Comparison of ENCODE assay signal across 19 cellular contexts in the genomic region with DNA sequence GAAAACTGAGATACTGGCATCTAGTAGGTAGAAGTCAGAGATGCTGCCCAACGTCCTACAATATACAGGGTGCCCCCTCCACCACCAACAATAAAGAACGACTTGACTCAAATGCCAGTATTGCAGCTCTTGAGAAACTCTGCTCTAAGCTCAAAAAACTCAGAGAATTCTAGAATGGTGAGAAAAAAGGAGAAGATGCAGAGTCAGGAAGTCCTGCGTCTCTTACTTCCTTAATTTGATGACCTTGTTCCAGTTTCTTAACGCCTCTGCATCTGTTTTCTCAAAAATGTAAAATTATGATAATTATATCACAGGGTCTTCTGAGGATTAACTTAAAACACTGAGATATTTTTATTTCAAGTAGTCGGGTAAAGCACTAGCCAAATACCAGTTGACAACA. TPM values are rescaled to one million over a fixed set of nuclear protein-coding genes. Genes with fewer than 3 reads are reported as not detected.
DNase-seq lines count a peak whose midpoint lies in the region; ATAC-seq and TF ChIP-seq lines count a peak whose summit lies in the region.
"Had no signal": no experiment of that assay in that cellular context is flagged by ENCODE, and none has a peak within 500 bp of the region (broad histone marks: within the 10 kb centered on the region; RNA-seq: fewer than 3 reads in every experiment).

No MANE protein-coding gene starts in this region.

- H3K4me1 Mint-ChIP-seq in activated naive CD4-positive, alpha-beta T cell treated with anti-CD3 and anti-CD28 coated beads for 36 hours (ENCODE audit: low read depth), result peaks cover 33% of the 10 kb centered on the region
- H3K4me1 Mint-ChIP-seq in brain (peaks cover 28% of the 10 kb centered on the region), type B pancreatic cell (ENCODE audit: unreplicated experiment) (peaks cover 34% of the 10 kb centered on the region)

- CTCF ChIA-PET in activated naive CD4-positive, alpha-beta T cell treated with anti-CD3 and anti-CD28 coated beads for 36 hours (lab: Charles Lee), result interaction anchor here (1.6 kb wide), 1 partner anchor 20 kb away, joined by 5 read pairs; no protein-coding TSS in a partner anchor

- no peaks in the 10 kb centered on the region for H3K9me3 Mint-ChIP-seq in activated naive CD4-positive, alpha-beta T cell treated with anti-CD3 and anti-CD28 coated beads for 36 hours
- peaks cover 0 to 10% of the 10 kb centered on the region in 2 donors for H3K9me3 Mint-ChIP-seq in activated naive CD4-positive, alpha-beta T cell treated with anti-CD3 and anti-CD28 coated beads, Interleukin-2, amount 50 U/mL, for 72 hours
- H3K9me3 Mint-ChIP-seq in brain (peaks cover 0 to 5% (median 3%) of the 10 kb centered on the region in 5 experiments), type B pancreatic cell (no peaks in the 10 kb centered on the region)

- H3K4me3 Mint-ChIP-seq in activated naive CD4-positive, alpha-beta T cell treated with anti-CD3 and anti-CD28 coated beads for 36 hours, result no peak overlapping the region
- H3K4me3 Mint-ChIP-seq in brain (peak overlapping the region; percentile 29 to 64 (median 44)), type B pancreatic cell (peak overlapping the region; percentile 33)

- intact Hi-C loops in activated naive CD4-positive, alpha-beta T cell treated with anti-CD3 and anti-CD28 coated beads for 36 hours (cut with micrococcal nuclease), result loop anchor here (2.0 to 10.0 kb wide), 2 partner anchors 311 to 1631 kb away; partner anchors contain the start of genes MBTPS1 and MPHOSPH6

- H3K27me3 Mint-ChIP-seq in activated naive CD4-positive, alpha-beta T cell treated with anti-CD3 and anti-CD28 coated beads for 36 hours (ENCODE audit: low read depth), result no peaks in the 10 kb centered on the region
- H3K27me3 Mint-ChIP-seq in brain, result peaks cover 34% of the 10 kb centered on the region
- peaks cover 3% of the 10 kb centered on the region for H3K27me3 Mint-ChIP-seq in type B pancreatic cell

- no peak for ATAC-seq in activated naive CD4-positive, alpha-beta T cell treated with anti-CD3 and anti-CD28 coated beads, Interleukin-2, amount 50 U/mL, for 72 hours
- no peak for ATAC-seq in GM21381 (IDR thresholded peaks at IDR 0.05; ENCODE audit: unreplicated experiment)
- ATAC-seq: esophagus mucosa, left lung had no signal

- no peak for TF ChIP-seq CTCF in brain (conservative IDR thresholded peaks at IDR 0.05)
- TF ChIP-seq CTCF in type B pancreatic cell (conservative IDR thresholded peaks at IDR 0.05), result no peak

- peak overlapping the region; percentile 70 for H3K27ac Mint-ChIP-seq in activated naive CD4-positive, alpha-beta T cell treated with anti-CD3 and anti-CD28 coated beads for 36 hours
- H3K27ac Mint-ChIP-seq in activated naive CD4-positive, alpha-beta T cell treated with anti-CD3 and anti-CD28 coated beads, Interleukin-2, amount 50 U/mL, for 72 hours, result no peak overlapping the region
- H3K27ac Mint-ChIP-seq in brain, result no peak overlapping the region
- no peak overlapping the region for H3K27ac Mint-ChIP-seq in type B pancreatic cell

- peaks cover 13% of the 10 kb centered on the region for H3K36me3 Mint-ChIP-seq in activated naive CD4-positive, alpha-beta T cell treated with anti-CD3 and anti-CD28 coated beads for 36 hours (ENCODE audit: low read depth)
- H3K36me3 Mint-ChIP-seq in activated naive CD4-positive, alpha-beta T cell treated with anti-CD3 and anti-CD28 coated beads, Interleukin-2, amount 50 U/mL, for 72 hours, result peaks cover 11 to 12% of the 10 kb centered on the region in 2 donors
- H3K36me3 Mint-ChIP-seq in brain (peaks cover 28% of the 10 kb centered on the region), type B pancreatic cell (peaks cover 10% of the 10 kb centered on the region)

- DNase-seq in activated naive CD4-positive, alpha-beta T cell treated with anti-CD3 and anti-CD28 coated beads for 36 hours, result no peak
- DNase-seq in activated naive CD4-positive, alpha-beta T cell treated with anti-CD3 and anti-CD28 coated beads, Interleukin-2, amount 50 U/mL, for 72 hours (ENCODE audit: low spot score in 2 of 2), result no peak
- DNase-seq in NOMO-1 (lab: John Stamatoyannopoulos, UW; ENCODE audit: unreplicated experiment in 2 of 2) (peak; percentile 69 to 92), type B pancreatic cell (ENCODE audit: extremely low spot score, unreplicated experiment) (no peak)
- DNase-seq in activated naive CD4-positive, alpha-beta T cell treated with Interleukin-2 at 50 U/mL for 16 hours, result no peak
- no peak for DNase-seq in activated CD4-positive, alpha-beta T cell treated with anti-CD3 and anti-CD28 coated beads for 1 hour
- DNase-seq: 8988T; activated naive CD4-positive, alpha-beta T cell treated with anti-CD3 and anti-CD28 coated beads, Interleukin-2, amount 50 U/mL, for 16 hours; cerebellar nuclear complex; HCEC 1CT; left lung; NCI-H1417; NCI-H446; nucleus accumbens; small intestine; thyroid gland had no signal

RNA-seq across cellular contexts. Expression of gene HSBP1, which starts 1.7 kb away (rescaled TPM):
- 10 to 100 TPM; 72.1 to 72.8 TPM for total RNA-seq in activated naive CD4-positive, alpha-beta T cell treated with anti-CD3 and anti-CD28 coated beads for 36 hours
- total RNA-seq in activated naive CD4-positive, alpha-beta T cell treated with anti-CD3 and anti-CD28 coated beads, Interleukin-2, amount 50 U/mL, for 72 hours, result 10 to 100 TPM; 64.5 to 73.3 TPM
- polyA plus RNA-seq in brain (ENCODE audit: insufficient read depth, low read depth, low replicate concordance), result 208 TPM
- total RNA-seq in type B pancreatic cell (ENCODE audit: low replicate concordance), result 139 and 226 TPM in 2 replicates

Comparison
In these comparisons a context has a peak if more than half of its experiments do, and no peak if none do; other contexts are left out.
1. DNase-seq: peak in NOMO-1 (2 of 2); none in activated naive CD4-positive, alpha-beta T cell treated with anti-CD3 and anti-CD28 coated beads for 36 hours (single experiment), activated naive CD4-positive, alpha-beta T cell treated with anti-CD3 and anti-CD28 coated beads, Interleukin-2, amount 50 U/mL, for 72 hours (0 of 2), type B pancreatic cell (single experiment), activated naive CD4-positive, alpha-beta T cell treated with Interleukin-2 at 50 U/mL for 16 hours (single experiment) and activated CD4-positive, alpha-beta T cell treated with anti-CD3 and anti-CD28 coated beads for 1 hour (single experiment).